18 cellular contexts compared by ENCODE assay signal in genomic region chr15:35118987-35119386, GRCh38. TPM values are rescaled to one million over a fixed set of nuclear protein-coding genes. Genes with fewer than 3 reads are reported as not detected.
DNase-seq lines count a peak whose midpoint lies in the region; ATAC-seq, FAIRE-seq and TF ChIP-seq lines count a peak whose summit lies in the region.
"Had no signal": no experiment of that assay in that cellular context is flagged by ENCODE, and none has a peak within 500 bp of the region (broad histone marks: within the 10 kb centered on the region; RNA-seq: fewer than 3 reads in every experiment).

No MANE protein-coding gene starts in this region.

- no peaks in the 10 kb centered on the region for H3K9me3 ChIP-seq in A549

- no peak for TF ChIP-seq CTCF in A549 (IDR thresholded peaks at IDR 0.05)
- TF ChIP-seq CTCF in LNCaP clone FGC (IDR thresholded peaks at IDR 0.05; ENCODE audit: control insufficient read depth, extremely low read depth, insufficient read depth) = no peak
- no peak for TF ChIP-seq CTCF in foreskin fibroblast (IDR thresholded peaks at IDR 0.05; ENCODE audit: low read depth, low read length)

- CTCF ChIA-PET in A549 (lab: Yijun Ruan, JAX) = no interaction called here

- ATAC-seq in A549 (no peak), left lobe of liver (peak; percentile 75), GM19467 (IDR thresholded peaks at IDR 0.05; ENCODE audit: unreplicated experiment) (no peak)

- H3K27ac ChIP-seq in A549 = no peak overlapping the region

- no peak for FAIRE-seq in A549 (lab: Jason Lieb, UNC)
- FAIRE-seq: GM12891, HTR-8/SVneo had no signal

- WGBS in A549 (ENCODE audit: missing lambda C conversion rate) = 42% methylated on average over 2 of the region's 2 CpGs

- no peak overlapping the region for H3K4me2 ChIP-seq in A549

- H3K4me3 ChIP-seq in A549 = no peak overlapping the region
- H3K4me3 ChIP-seq in LNCaP clone FGC (ENCODE audit: low read depth, low read length) = no peak overlapping the region
- no peak overlapping the region for H3K4me3 ChIP-seq in foreskin fibroblast (ENCODE audit: low read depth in 1 of 2, low read length in 2 of 2)

- DNase-seq in A549 (ENCODE audit: low read depth in 1 of 2, low spot score in 1 of 2) = no peak
- DNase-seq in LNCaP clone FGC (ENCODE audit: low read depth) = peak; percentile 18
- DNase-seq in NCI-H69 (lab: John Stamatoyannopoulos, UW) = peak; percentile 86
- peak; percentile 47 for DNase-seq in left lobe of liver (ENCODE audit: low spot score)
- DNase-seq in foreskin fibroblast = no peak
- DNase-seq in iPS-NIHi7 (ENCODE audit: extremely low spot score) = no peak
- DNase-seq: C1 segment of cervical spinal cord; CD4-positive, alpha-beta T cell; DMS79; EL; HCEC 1CT; HFFc6 had no signal

- no peaks in the 10 kb centered on the region for H3K4me1 ChIP-seq in A549

- POLR2A ChIA-PET in A549 (lab: Yijun Ruan, JAX) = no interaction called here

- no peak for TF ChIP-seq POLR2A in A549 (IDR thresholded peaks at IDR 0.05; ENCODE audit: low read length)

- TF ChIP-seq RAD21 in A549 (conservative IDR thresholded peaks at IDR 0.05 in 1 of 2, IDR thresholded peaks at IDR 0.05 in 1 of 2) = no peak

- no peak for TF ChIP-seq EP300 in A549 (IDR thresholded peaks at IDR 0.05)

TF ChIP-seq in A549, 52 proteins besides CTCF, POLR2A, EP300 and RAD21:
- TF ChIP-seq MAFK (IDR thresholded peaks at IDR 0.05; ENCODE audit: partially characterized antibody) = peak; percentile 21
- TF ChIP-seq, protein P1, sequence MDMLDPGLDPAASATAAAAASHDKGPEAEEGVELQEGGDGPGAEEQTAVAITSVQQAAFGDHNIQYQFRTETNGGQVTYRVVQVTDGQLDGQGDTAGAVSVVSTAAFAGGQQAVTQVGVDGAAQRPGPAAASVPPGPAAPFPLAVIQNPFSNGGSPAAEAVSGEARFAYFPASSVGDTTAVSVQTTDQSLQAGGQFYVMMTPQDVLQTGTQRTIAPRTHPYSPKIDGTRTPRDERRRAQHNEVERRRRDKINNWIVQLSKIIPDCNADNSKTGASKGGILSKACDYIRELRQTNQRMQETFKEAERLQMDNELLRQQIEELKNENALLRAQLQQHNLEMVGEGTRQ (IDR thresholded peaks at IDR 0.05) = no peak
TF ChIP-seq in A549: peak in this region for 1.

RNA-seq across cellular contexts. Expression of gene NANOGP8, which starts 33.9 kb away (rescaled TPM):
- polyA plus RNA-seq in A549 (2011; rRNA removed) (not detected in 2 replicates), A549 (2017; fragmentation: RNase III; extraction: RNeasy Plus Mini Kit Qiagen cat#74134 plus additional on column Dnase treatment) (not detected in 3 replicates)
- polyA plus RNA-seq in A549 (2012; cell fraction: cytosol; rRNA removed) = not detected in 2 replicates
- not detected in 2 replicates for polyA plus RNA-seq in A549 (2012; cell fraction: nucleus; rRNA removed)
- 0.29 TPM in 1 of 2 replicates, not detected in the other for polyA minus RNA-seq in A549 (2011; rRNA and poly(A)+ RNA removed)
- 0.45 TPM for total RNA-seq in left lobe of liver
- total RNA-seq: A172; B cell; CD4-positive, alpha-beta T cell; H4; HFFc6 had no signal

Comparison
In these comparisons a context has a peak if more than half of its experiments do, and no peak if none do; other contexts are left out.
1. DNase-seq: peak in LNCaP clone FGC (single experiment), NCI-H69 (single experiment) and left lobe of liver (single experiment); none in A549 (0 of 2), foreskin fibroblast (0 of 2) and iPS-NIHi7 (single experiment).